ENCODE assay signal across 30 cellular contexts in genomic region chr3:76432396-76432795, GRCh38.
"Had no signal": no experiment of that assay in that cellular context is flagged by ENCODE, and none has a peak within 500 bp of the region (broad histone marks: within the 10 kb centered on the region; RNA-seq: fewer than 3 reads in every experiment).

No MANE protein-coding gene starts in this region.

- H2AFZ ChIP-seq: PC-9 had no signal

- H3K36me3 ChIP-seq: cardiac muscle cell had no signal

- H3K4me2 ChIP-seq: PC-9 had no signal

- DNase-seq: activated B cell treated with CpG ODN at 0.5 μM for 24 hours; activated CD4-positive, alpha-beta memory T cell treated with anti-CD3 and anti-CD28 coated beads, Interleukin-2, amount 10 ng/mL, durations not matched to agents 7 days and 5 days; activated CD4-positive, alpha-beta T cell treated with anti-CD3 and anti-CD28 coated beads for 1 hour; activated CD4-positive, alpha-beta T cell treated with anti-CD3 and anti-CD28 coated beads for 48 hours; activated CD8-positive, alpha-beta memory T cell treated with anti-CD3 and anti-CD28 coated beads for 24 hours; activated CD8-positive, alpha-beta memory T cell treated with anti-CD3 and anti-CD28 coated beads, Interleukin-2, amount 10 ng/mL, durations not matched to agents 7 days and 5 days; activated CD8-positive, alpha-beta memory T cell treated with anti-CD3 and anti-CD28 coated beads, Interleukin-2, amount 50 U/mL, for 48 hours; activated effector memory CD4-positive, alpha-beta T cell treated with anti-CD3 and anti-CD28 coated beads, Interleukin-2, amount 50 U/mL, for 16 hours; activated naive CD4-positive, alpha-beta T cell treated with Interleukin-2 at 50 U/mL for 16 hours; activated naive CD8-positive, alpha-beta T cell treated with anti-CD3 and anti-CD28 coated beads, Interleukin-2, amount 10 ng/mL, durations not matched to agents 7 days and 5 days; activated T-cell treated with anti-CD3 and anti-CD28 coated beads, Interleukin-2, amount 50 U/mL, for 48 hours; Karpas-422; KBM-7; NCI-H1105; NCI-H1436; NCI-H1694; NCI-H2029; NCI-H510A; NCI-H526; NCI-H748 treated with DMSO at 0.1 percent for 48 hours; PC-9; SIG-M5; T-helper 1 cell; T-helper 2 cell; T-helper 9 cell had no signal

- ATAC-seq: activated CD8-positive, alpha-beta memory T cell treated with anti-CD3 and anti-CD28 coated beads, Interleukin-2, amount 10 ng/mL, durations not matched to agents 7 days and 5 days; Right ventricle myocardium inferior; SK-N-SH treated with all-trans-retinoic acid at 6 μM for 48 hours had no signal

- H3K27me3 ChIP-seq: cardiac muscle cell had no signal

- H3K27ac ChIP-seq: cardiac muscle cell, PC-9, RWPE1, VCaP had no signal

- H3K4me3 ChIP-seq: cardiac muscle cell, PC-9 had no signal
